ENCODE assay signal across 1 cellular context in genomic region chr1:155562581-155563376, GRCh38.
TF ChIP-seq lines count a peak whose summit lies in the region.

TSS of gene ASH1L (minus strand) at chr1:155562803. CDS start at chr1:155521519, 41,284 bp downstream.

TF ChIP-seq in WTC11, 78 proteins besides CTCF, POLR2A, EP300 and RAD21 (continued from another document and continues in another):
- TF ChIP-seq AR (CRISPR knock-in tag; IDR thresholded peaks at IDR 0.05) (no peak; the same call in 1 of the 2 replicates), CREM (CRISPR knock-in tag; IDR thresholded peaks at IDR 0.05) (peak; percentile 11; the same call in 1 of the 2 replicates), SMAD3 (CRISPR knock-in tag; IDR thresholded peaks at IDR 0.05; ENCODE audit: borderline replicate concordance) (peak; percentile 92; the same call in 1 of the 2 replicates), ATF6 (CRISPR knock-in tag; IDR thresholded peaks at IDR 0.05) (no peak), MAX (CRISPR knock-in tag; IDR thresholded peaks at IDR 0.05) (peak; percentile 69; the same call in 1 of the 2 replicates), PRDM15 (CRISPR knock-in tag; IDR thresholded peaks at IDR 0.05) (no peak), FOXJ3 (CRISPR knock-in tag; IDR thresholded peaks at IDR 0.05; ENCODE audit: borderline replicate concordance) (no peak), GTF2I (CRISPR knock-in tag; conservative IDR thresholded peaks at IDR 0.05) (no peak), ATF1 (CRISPR knock-in tag; IDR thresholded peaks at IDR 0.05) (no peak), ZNF396 (CRISPR knock-in tag; IDR thresholded peaks at IDR 0.05; ENCODE audit: borderline replicate concordance) (no peak), IRF2 (CRISPR knock-in tag; IDR thresholded peaks at IDR 0.05; ENCODE audit: borderline replicate concordance, low read depth) (no peak), GABPB1 (CRISPR knock-in tag; IDR thresholded peaks at IDR 0.05) (peak; percentile 82), ZNF532 (CRISPR knock-in tag; IDR thresholded peaks at IDR 0.05; ENCODE audit: borderline replicate concordance) (no peak), ZNF671 (CRISPR knock-in tag; IDR thresholded peaks at IDR 0.05) (no peak), ZNF512 (CRISPR knock-in tag; IDR thresholded peaks at IDR 0.05; ENCODE audit: borderline replicate concordance) (no peak), NFE2L1 (CRISPR knock-in tag; IDR thresholded peaks at IDR 0.05) (0 out of 2 replicates have a peak, but pooled peaks have one; percentile 46), ZNF281 (CRISPR knock-in tag; IDR thresholded peaks at IDR 0.05) (0 out of 2 replicates have a peak, but pooled peaks have one; percentile 20), ZNF138 (CRISPR knock-in tag; conservative IDR thresholded peaks at IDR 0.05) (no peak), E2F1 (CRISPR knock-in tag; IDR thresholded peaks at IDR 0.05) (no peak), ZNF425 (CRISPR knock-in tag; conservative IDR thresholded peaks at IDR 0.05) (no peak), ZNF416 (CRISPR knock-in tag; IDR thresholded peaks at IDR 0.05) (no peak; the same call in 1 of the 2 replicates), NFATC4 (CRISPR knock-in tag; IDR thresholded peaks at IDR 0.05) (no peak), ERG (CRISPR knock-in tag; IDR thresholded peaks at IDR 0.05) (no peak), FOXK1 (CRISPR knock-in tag; IDR thresholded peaks at IDR 0.05) (peak; percentile 70), CREB1 (CRISPR knock-in tag; IDR thresholded peaks at IDR 0.05) (no peak), RORB (CRISPR knock-in tag; IDR thresholded peaks at IDR 0.05) (no peak), ZMAT4 (CRISPR knock-in tag; IDR thresholded peaks at IDR 0.05) (no peak), ZNF121 (CRISPR knock-in tag; IDR thresholded peaks at IDR 0.05) (no peak), FOXP1 (CRISPR knock-in tag; IDR thresholded peaks at IDR 0.05; ENCODE audit: borderline replicate concordance) (peak; percentile 63), ZNF263 (CRISPR knock-in tag; IDR thresholded peaks at IDR 0.05; ENCODE audit: low read depth) (no peak)
